ENCODE assay signal across 1 cellular context in genomic region chr2:227451655-227451992, GRCh38.
TF ChIP-seq lines count a peak whose summit lies in the region.

No MANE protein-coding gene starts in this region.

TF ChIP-seq in HepG2, 621 proteins besides CTCF, POLR2A, EP300 and RAD21 (continued from another document):
- TF ChIP-seq ZBTB49 (CRISPR knock-in tag; IDR thresholded peaks at IDR 0.05; ENCODE audit: borderline replicate concordance), result no peak
- no peak for TF ChIP-seq ZNF337 (CRISPR knock-in tag; IDR thresholded peaks at IDR 0.05; ENCODE audit: borderline replicate concordance, low read depth)
- peak; percentile 6; the same call in 1 of the 2 replicates for TF ChIP-seq ZNF580 (CRISPR knock-in tag; IDR thresholded peaks at IDR 0.05; ENCODE audit: borderline replicate concordance, low read depth)
- no peak for TF ChIP-seq ZSCAN31 (CRISPR knock-in tag; IDR thresholded peaks at IDR 0.05; ENCODE audit: low read depth)
- TF ChIP-seq ZFP1 (CRISPR knock-in tag; IDR thresholded peaks at IDR 0.05), result 0 out of 2 replicates have a peak, but pooled peaks have one; percentile 2
- TF ChIP-seq POGK (CRISPR knock-in tag; conservative IDR thresholded peaks at IDR 0.05), result 0 out of 2 replicates have a peak, but pooled peaks have one; percentile 69
- no peak for TF ChIP-seq ZNF335 (CRISPR knock-in tag; IDR thresholded peaks at IDR 0.05)
- no peak for TF ChIP-seq ZNF616 (CRISPR knock-in tag; IDR thresholded peaks at IDR 0.05; ENCODE audit: low read depth)
- no peak for TF ChIP-seq LCORL (IDR thresholded peaks at IDR 0.05)
- TF ChIP-seq LCORL (CRISPR knock-in tag; IDR thresholded peaks at IDR 0.05), result no peak
- 0 out of 2 replicates have a peak, but pooled peaks have one; percentile 7 for TF ChIP-seq PAXIP1 (CRISPR knock-in tag; conservative IDR thresholded peaks at IDR 0.05)
- TF ChIP-seq CHD4 (IDR thresholded peaks at IDR 0.05; ENCODE audit: borderline replicate concordance, low read length), result peak; percentile 86
- no peak for TF ChIP-seq KLF6 (CRISPR knock-in tag; IDR thresholded peaks at IDR 0.05)
- 0 out of 2 replicates have a peak, but pooled peaks have one; percentile 45 for TF ChIP-seq ARNT2 (CRISPR knock-in tag; IDR thresholded peaks at IDR 0.05; ENCODE audit: low read depth)
- no peak for TF ChIP-seq HES4 (CRISPR knock-in tag; IDR thresholded peaks at IDR 0.05; ENCODE audit: borderline replicate concordance)
- no peak for TF ChIP-seq DPF2 (CRISPR knock-in tag; IDR thresholded peaks at IDR 0.05; ENCODE audit: borderline replicate concordance, low read depth)
- 0 out of 2 replicates have a peak, but pooled peaks have one; percentile 13 for TF ChIP-seq ATF6 (CRISPR knock-in tag; conservative IDR thresholded peaks at IDR 0.05)
- TF ChIP-seq ZNF780A (CRISPR knock-in tag; IDR thresholded peaks at IDR 0.05), result 0 out of 2 replicates have a peak, but pooled peaks have one; percentile 1
- peak; percentile 3; the same call in 1 of the 2 replicates for TF ChIP-seq HBP1 (CRISPR knock-in tag; IDR thresholded peaks at IDR 0.05; ENCODE audit: low read depth)
- TF ChIP-seq MAFG (CRISPR knock-in tag; IDR thresholded peaks at IDR 0.05), result 0 out of 2 replicates have a peak, but pooled peaks have one; percentile 4
- 0 out of 2 replicates have a peak, but pooled peaks have one; percentile 9 for TF ChIP-seq ZBTB7B (CRISPR knock-in tag; IDR thresholded peaks at IDR 0.05)
- TF ChIP-seq CREM (IDR thresholded peaks at IDR 0.05), result peak; percentile 19; the same call in 1 of the 2 replicates
- no peak for TF ChIP-seq CREM (CRISPR knock-in tag; IDR thresholded peaks at IDR 0.05)
- TF ChIP-seq CCDC6 (CRISPR knock-in tag; IDR thresholded peaks at IDR 0.05), result 0 out of 2 replicates have a peak, but pooled peaks have one; percentile 5
- TF ChIP-seq RERE (CRISPR knock-in tag; IDR thresholded peaks at IDR 0.05; ENCODE audit: low read depth), result peak; percentile 8; the same call in 1 of the 2 replicates
- no peak for TF ChIP-seq ZNF557 (CRISPR knock-in tag; IDR thresholded peaks at IDR 0.05)
